8 cellular contexts compared by ENCODE assay signal in genomic region chr17:1515640-1516402, GRCh38. TPM values are rescaled to one million over a fixed set of nuclear protein-coding genes. Genes with fewer than 3 reads are reported as not detected.
DNase-seq lines count a peak whose midpoint lies in the region; ATAC-seq and TF ChIP-seq lines count a peak whose summit lies in the region.

No MANE protein-coding gene starts in this region.

- peak overlapping the region; percentile 92 to 97 (median 95) for H3K27ac Mint-ChIP-seq in CD4-positive, alpha-beta memory T cell

- peaks cover 30% of the 10 kb centered on the region for H3K36me3 ChIP-seq in CD4-positive, alpha-beta memory T cell (ENCODE audit: insufficient read depth, low read length)

- H3K4me1 ChIP-seq in CD4-positive, alpha-beta memory T cell (ENCODE audit: insufficient read depth, low read length) = peaks cover 26% of the 10 kb centered on the region

- H3K27me3 ChIP-seq in CD4-positive, alpha-beta memory T cell (ENCODE audit: insufficient read depth, low read length) = no peaks in the 10 kb centered on the region

- H3K27ac ChIP-seq in CD4-positive, alpha-beta memory T cell (ENCODE audit: low read depth, low read length) = peak overlapping the region; percentile 89
- H3K27ac ChIP-seq in VCaP = peak overlapping the region; percentile 96
- H3K27ac ChIP-seq in cingulate gyrus (ENCODE audit: low read depth, low read length) = peak overlapping the region; percentile 88

- no peaks in the 10 kb centered on the region for H3K27me3 Mint-ChIP-seq in CD4-positive, alpha-beta memory T cell

- peak; percentile 23 for ATAC-seq in GM19467 (IDR thresholded peaks at IDR 0.05; ENCODE audit: unreplicated experiment)

- DNase-seq in CD4-positive, alpha-beta memory T cell = peak; percentile 65 to 80 (median 69)
- DNase-seq in NAMALWA (ENCODE audit: low spot score) (peak; percentile 81), kidney glomerular epithelial cell (lab: John Stamatoyannopoulos, UW) (peak; percentile 81), NCI-H345 treated with DMSO at 0.1 percent for 48 hours (lab: John Stamatoyannopoulos, UW; ENCODE audit: unreplicated experiment) (no peak)
- DNase-seq in stimulated activated CD4-positive, alpha-beta T cell treated with anti-CD3 and anti-CD28 coated beads, Interleukin-4, amount 100 ng/mL, for 1 hour = peak; percentile 19

- TF ChIP-seq CTCF in VCaP (conservative IDR thresholded peaks at IDR 0.05) = peak; percentile 71

- intact Hi-C loops in CD4-positive, alpha-beta memory T cell (cut with micrococcal nuclease) = loop anchor here (1.0 to 2.0 kb wide), 8 partner anchors 28 to 247 kb away; partner anchors contain the start of genes CRK, PITPNA, SLC43A2 and YWHAE

- no peaks in the 10 kb centered on the region for H3K9me3 ChIP-seq in CD4-positive, alpha-beta memory T cell (ENCODE audit: control insufficient read depth in 1 of 2, low read length in 2 of 2)

- POLR2A ChIA-PET in CD4-positive, alpha-beta memory T cell (lab: Charles Lee; ENCODE audit: partially characterized antibody) = interaction anchor here (0.5 to 5.7 kb wide), 41 partner anchors 11 to 877 kb away, joined by 3 to 136 read pairs (median 7); partner anchors contain the start of genes CRK, MYO1C, PITPNA and RILP

- peak overlapping the region; percentile 68 to 97 for H3K4me3 ChIP-seq in CD4-positive, alpha-beta memory T cell (ENCODE audit: low read length in 2 of 2)

- peak overlapping the region; percentile 90 to 95 (median 92) for H3K4me3 Mint-ChIP-seq in CD4-positive, alpha-beta memory T cell

- no peaks in the 10 kb centered on the region for H3K9me3 Mint-ChIP-seq in CD4-positive, alpha-beta memory T cell

- H3K36me3 Mint-ChIP-seq in CD4-positive, alpha-beta memory T cell = peaks cover 27 to 60% of the 10 kb centered on the region in 2 donors

- CTCF ChIA-PET in CD4-positive, alpha-beta memory T cell (lab: Charles Lee; ENCODE audit: partially characterized antibody) = interaction anchor here (0.9 to 8.4 kb wide), 28 partner anchors 11 to 256 kb away, joined by 3 to 211 read pairs (median 4); partner anchors contain the start of genes CRK and MYO1C

- peaks cover 15 to 46% (median 31%) of the 10 kb centered on the region in 4 donors for H3K4me1 Mint-ChIP-seq in CD4-positive, alpha-beta memory T cell

RNA-seq across cellular contexts. Expression of gene INPP5K, which starts 0.6 kb away (rescaled TPM):
- total RNA-seq in CD4-positive, alpha-beta memory T cell = 10 to 100 TPM; 73.6 to 78.5 TPM
- polyA plus RNA-seq in CD4-positive, alpha-beta memory T cell = 100 to 1,000 TPM in 1 of 2 donors, 10 to 100 TPM in 1; 81.9 to 123 TPM

RNA-seq across cellular contexts. Expression of gene MYO1C, which starts 23.3 kb away (rescaled TPM):
- 10 to 100 TPM; 30.9 to 31.1 TPM for total RNA-seq in CD4-positive, alpha-beta memory T cell
- 10 to 100 TPM in 1 of 2 donors, 1 to 10 TPM in 1; 6.3 to 18.7 TPM for polyA plus RNA-seq in CD4-positive, alpha-beta memory T cell

RNA-seq across cellular contexts. Expression of gene PITPNA, which starts 46.8 kb away (rescaled TPM):
- total RNA-seq in CD4-positive, alpha-beta memory T cell = 10 to 100 TPM; 40.8 to 44.2 TPM
- polyA plus RNA-seq in CD4-positive, alpha-beta memory T cell = 10 to 100 TPM; 22.5 to 46.3 TPM

RNA-seq across cellular contexts. Expression of gene CRK, which starts 59.8 kb away (rescaled TPM):
- total RNA-seq in CD4-positive, alpha-beta memory T cell = 10 to 100 TPM; 29.3 to 32.1 TPM
- polyA plus RNA-seq in CD4-positive, alpha-beta memory T cell = 10 to 100 TPM; 24.2 to 25.1 TPM
